8 cellular contexts compared by ENCODE assay signal in the genomic region with DNA sequence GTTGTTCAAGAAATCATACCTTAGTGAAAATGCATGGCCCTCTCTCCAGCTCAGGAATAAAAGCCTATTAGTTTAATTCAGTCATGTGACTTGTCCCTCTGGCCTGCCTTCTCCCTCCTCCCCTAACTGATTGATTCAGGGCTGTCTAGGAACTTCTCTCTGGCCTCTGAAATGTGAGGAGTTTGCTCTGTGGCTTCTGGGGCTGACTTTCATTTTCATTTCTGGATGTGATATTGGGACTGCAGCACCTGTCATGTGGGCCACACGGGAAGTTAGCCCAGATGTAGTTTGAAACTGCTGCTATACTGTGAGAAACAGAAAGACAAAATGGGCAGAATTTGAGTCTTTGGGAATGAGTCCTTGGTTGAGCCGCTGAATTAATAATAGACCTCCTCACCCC. TPM values are rescaled to one million over a fixed set of nuclear protein-coding genes. Genes with fewer than 3 reads are reported as not detected.
A peak's percentile ranks its signal among the peaks of the same experiment; 100 is the strongest.
DNase-seq lines count a peak whose midpoint lies in the region; ATAC-seq and TF ChIP-seq lines count a peak whose summit lies in the region.

No MANE protein-coding gene starts in this region.

- H3K4me1 ChIP-seq in foreskin keratinocyte, result peaks cover 8% of the 10 kb centered on the region

- ATAC-seq in GM18499 (IDR thresholded peaks at IDR 0.05; ENCODE audit: insufficient read depth, unreplicated experiment) (peak; percentile 83), foreskin keratinocyte (peak; percentile 74)

- no peak overlapping the region for H3K27ac ChIP-seq in foreskin keratinocyte

- no peak for TF ChIP-seq CTCF in foreskin keratinocyte (conservative IDR thresholded peaks at IDR 0.05)

- H3K27me3 ChIP-seq in foreskin keratinocyte, result no peaks in the 10 kb centered on the region

- DNase-seq in H4 (ENCODE audit: low spot score) (peak; percentile 73), LoVo (ENCODE audit: low spot score) (peak; percentile 35), foreskin keratinocyte (no peak), 8988T (no peak), HuH-7 (ENCODE audit: low spot score) (no peak)
- DNase-seq in activated CD4-positive, alpha-beta T cell treated with anti-CD3 and anti-CD28 coated beads, Interleukin-2, amount 50 U/mL, for 1 hour, result peak; percentile 34
- peak; percentile 9 to 61 for DNase-seq in stimulated activated CD4-positive, alpha-beta T cell treated with anti-CD3 and anti-CD28 coated beads, Interleukin-4, amount 100 ng/mL, for 4 hours

RNA-seq across cellular contexts. Expression of gene PARP8, which starts 44.8 kb away (rescaled TPM):
- 5.7 and 12.8 TPM in 2 replicates for total RNA-seq in H4 (2014; rRNA removed; shearing (Covaris generic))
- total RNA-seq in foreskin keratinocyte, result 20.2 and 21.8 TPM in 2 replicates
- polyA plus RNA-seq in foreskin keratinocyte, result 6.3 and 7.4 TPM in 2 replicates

Comparison
In these comparisons a context has a peak if more than half of its experiments do, and no peak if none do; other contexts are left out.
1. DNase-seq: peak in H4 (single experiment), LoVo (single experiment), activated CD4-positive, alpha-beta T cell treated with anti-CD3 and anti-CD28 coated beads, Interleukin-2, amount 50 U/mL, for 1 hour (single experiment) and stimulated activated CD4-positive, alpha-beta T cell treated with anti-CD3 and anti-CD28 coated beads, Interleukin-4, amount 100 ng/mL, for 4 hours (2 of 2); none in foreskin keratinocyte (0 of 2), 8988T (single experiment) and HuH-7 (single experiment).